In the genomic region with DNA sequence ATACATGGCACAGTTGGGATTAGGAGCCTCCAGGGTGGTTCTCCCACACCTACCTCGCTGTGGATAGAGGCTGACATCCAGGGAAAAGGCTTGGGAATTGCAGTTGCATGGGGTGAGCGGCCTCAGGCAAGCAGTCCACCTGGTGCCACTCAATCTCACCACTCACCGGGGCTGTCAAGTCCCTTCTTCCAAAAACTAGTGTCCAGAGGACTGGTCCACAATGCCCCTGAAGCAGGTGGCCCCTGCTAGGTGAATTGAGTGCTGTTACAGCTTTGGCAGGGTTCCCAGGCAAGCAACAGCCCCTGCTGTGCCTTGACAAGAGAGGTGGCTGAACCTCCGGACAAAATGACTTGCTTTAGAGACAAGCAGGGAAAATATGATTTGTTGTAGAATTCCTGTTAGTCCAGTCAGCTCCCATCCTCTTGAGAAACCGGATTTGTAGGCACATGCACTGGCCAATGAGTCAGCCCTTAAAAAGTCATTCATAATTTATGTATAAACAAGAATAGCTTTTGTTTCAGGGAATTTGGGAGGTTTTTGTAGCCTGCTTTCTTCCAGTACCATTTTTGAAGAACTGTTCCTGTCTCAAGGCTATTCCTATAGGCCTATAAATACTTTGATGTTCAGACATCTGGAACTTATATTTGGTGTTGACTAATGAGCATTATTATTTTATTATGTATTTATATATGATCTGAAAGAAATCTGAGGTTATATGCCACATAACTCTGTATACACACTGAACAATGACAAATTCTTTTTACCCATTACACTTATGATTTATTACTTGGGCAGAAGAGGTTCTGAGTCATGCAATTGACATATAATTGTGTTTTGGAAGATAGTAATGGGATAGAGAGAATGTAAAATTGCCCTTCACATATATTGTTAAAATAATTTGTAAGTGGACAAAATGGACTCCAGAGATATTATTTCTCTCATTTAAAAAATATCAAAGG, we compare ENCODE assay signal across 10 cellular contexts.
DNase-seq lines count a peak whose midpoint lies in the region; ATAC-seq, FAIRE-seq and TF ChIP-seq lines count a peak whose summit lies in the region.
"Had no signal": no experiment of that assay in that cellular context is flagged by ENCODE, and none has a peak within 500 bp of the region (broad histone marks: within the 10 kb centered on the region; RNA-seq: fewer than 3 reads in every experiment).

No MANE protein-coding gene starts in this region.

- no peak overlapping the region for H3K27ac Mint-ChIP-seq in activated naive CD4-positive, alpha-beta T cell treated with anti-CD3 and anti-CD28 coated beads, Interleukin-2, amount 10 ng/mL, durations not matched to agents 7 days and 5 days

- intact Hi-C loops in transverse colon (cut with DNase I; ENCODE audit: low total_unique reads), result no loop called here

- in situ Hi-C loops in transverse colon (cut with MboI; ENCODE audit: low pct_ligation_motif_present in 1 of 4, low pct_unique_long_range_greater_than_20kb in 1 of 4, low sequenced_read_pairs in 3 of 4), result loop anchor here in 1 of 4 donors (25.0 kb wide), 1 partner anchor 982 kb away; no protein-coding TSS in a partner anchor

- FAIRE-seq in HTR-8/SVneo (lab: Jason Lieb, UNC) (no peak), D721Med (lab: Jason Lieb, UNC) (no peak)

- no peak for ATAC-seq in HG02870 (IDR thresholded peaks at IDR 0.05; ENCODE audit: unreplicated experiment)

- H3K36me3 Mint-ChIP-seq in activated naive CD4-positive, alpha-beta T cell treated with anti-CD3 and anti-CD28 coated beads, Interleukin-2, amount 10 ng/mL, durations not matched to agents 7 days and 5 days, result no peaks in the 10 kb centered on the region

- no peaks in the 10 kb centered on the region for H3K4me1 Mint-ChIP-seq in activated naive CD4-positive, alpha-beta T cell treated with anti-CD3 and anti-CD28 coated beads, Interleukin-2, amount 10 ng/mL, durations not matched to agents 7 days and 5 days

- no peak for TF ChIP-seq POLR2A in transverse colon (IDR thresholded peaks at IDR 0.05)

- H3K9me3 ChIP-seq in SJSA1 (replicated peaks) (no peaks in the 10 kb centered on the region), transverse colon (no peaks in the 10 kb centered on the region), Karpas-422 (ENCODE audit: low read length) (no peaks in the 10 kb centered on the region)
- H3K9me3 ChIP-seq: lower lobe of right lung had no signal

- H3K4me3 ChIP-seq in SJSA1 (peak overlapping the region; percentile 27), transverse colon (no peak overlapping the region), Karpas-422 (ENCODE audit: low read length) (no peak overlapping the region)
- H3K4me3 ChIP-seq: lower lobe of right lung had no signal

- H3K27me3 Mint-ChIP-seq in activated naive CD4-positive, alpha-beta T cell treated with anti-CD3 and anti-CD28 coated beads, Interleukin-2, amount 10 ng/mL, durations not matched to agents 7 days and 5 days, result no peaks in the 10 kb centered on the region

- no peak overlapping the region for H3K4me3 Mint-ChIP-seq in activated naive CD4-positive, alpha-beta T cell treated with anti-CD3 and anti-CD28 coated beads, Interleukin-2, amount 10 ng/mL, durations not matched to agents 7 days and 5 days

- H3K27me3 ChIP-seq in SJSA1 (replicated peaks) (no peaks in the 10 kb centered on the region), transverse colon (no peaks in the 10 kb centered on the region), Karpas-422 (ENCODE audit: low read length) (no peaks in the 10 kb centered on the region)

- no peak for TF ChIP-seq EP300 in transverse colon (IDR thresholded peaks at IDR 0.05; ENCODE audit: low read depth)

- DNase-seq in HTR-8/SVneo (ENCODE audit: insufficient read length, low spot score) (peak; percentile 64), SJSA1 (ENCODE audit: low read depth in 1 of 2, low spot score in 2 of 2) (peak; percentile 59 to 74), globus pallidus (ENCODE audit: low spot score) (peak; percentile 26), transverse colon (no peak), Karpas-422 (no peak), D721Med (ENCODE audit: insufficient read length, low spot score) (no peak)
- DNase-seq in activated naive CD4-positive, alpha-beta T cell treated with anti-CD3 and anti-CD28 coated beads, Interleukin-2, amount 10 ng/mL, durations not matched to agents 7 days and 5 days, result no peak
- DNase-seq: activated effector memory CD4-positive, alpha-beta T cell treated with Interleukin-2 at 50 U/mL for 16 hours; lower lobe of right lung had no signal

- no peak overlapping the region for H3K9ac ChIP-seq in Karpas-422 (ENCODE audit: low read length)

- H3K4me1 ChIP-seq in SJSA1 (replicated peaks) (peaks cover 58% of the 10 kb centered on the region), transverse colon (peaks cover 0 to 6% (median 2%) of the 10 kb centered on the region in 4 donors), Karpas-422 (ENCODE audit: low read length) (no peaks in the 10 kb centered on the region)
- H3K4me1 ChIP-seq: lower lobe of right lung had no signal

- H2AFZ ChIP-seq in Karpas-422 (ENCODE audit: low read length), result no peak overlapping the region

- WGBS in transverse colon (ENCODE audit: low coverage in 1 of 2), 2 donors, result 55% methylated on average over 5 of the region's 5 CpGs; no CpG with 5 or more reads in 1 of the 2 donors

- no peaks in the 10 kb centered on the region for H3K79me2 ChIP-seq in Karpas-422 (ENCODE audit: low read length)

- CTCF ChIA-PET in activated naive CD4-positive, alpha-beta T cell treated with anti-CD3 and anti-CD28 coated beads, Interleukin-2, amount 10 ng/mL, durations not matched to agents 7 days and 5 days (lab: Charles Lee), result no interaction called here

- peaks cover 3% of the 10 kb centered on the region for H3K9me3 Mint-ChIP-seq in activated naive CD4-positive, alpha-beta T cell treated with anti-CD3 and anti-CD28 coated beads, Interleukin-2, amount 10 ng/mL, durations not matched to agents 7 days and 5 days

- H3K36me3 ChIP-seq in SJSA1 (no peaks in the 10 kb centered on the region), transverse colon (no peaks in the 10 kb centered on the region), Karpas-422 (ENCODE audit: insufficient read depth, low read length) (no peaks in the 10 kb centered on the region)
- H3K36me3 ChIP-seq: lower lobe of right lung had no signal

- H4K20me1 ChIP-seq in Karpas-422 (ENCODE audit: insufficient read depth, low read depth, low read length), result no peaks in the 10 kb centered on the region

- H3K4me2 ChIP-seq in Karpas-422 (ENCODE audit: low read depth, low read length, poor library complexity, severe bottlenecking), result no peak overlapping the region

- peak overlapping the region; percentile 83 for H3K27ac ChIP-seq in SJSA1
- H3K27ac ChIP-seq in transverse colon, result peak overlapping the region; percentile 26 to 66 (median 46)
- no peak overlapping the region for H3K27ac ChIP-seq in Karpas-422 (ENCODE audit: low read length)
- H3K27ac ChIP-seq: lower lobe of right lung had no signal

- H3K9me2 ChIP-seq in Karpas-422 (replicated peaks; ENCODE audit: insufficient read depth, low read length), result no peaks in the 10 kb centered on the region

- TF ChIP-seq CTCF in transverse colon (IDR thresholded peaks at IDR 0.05) (no peak), D721Med (IDR thresholded peaks at IDR 0.05; ENCODE audit: insufficient read depth, missing control alignments) (no peak)

Comparison
In these comparisons a context has a peak if more than half of its experiments do, and no peak if none do; other contexts are left out.
1. DNase-seq: peak in HTR-8/SVneo (single experiment), SJSA1 (2 of 2) and globus pallidus (single experiment); none in transverse colon (single experiment), Karpas-422 (single experiment), D721Med (single experiment) and activated naive CD4-positive, alpha-beta T cell treated with anti-CD3 and anti-CD28 coated beads, Interleukin-2, amount 10 ng/mL, durations not matched to agents 7 days and 5 days (single experiment).